In the genomic region with DNA sequence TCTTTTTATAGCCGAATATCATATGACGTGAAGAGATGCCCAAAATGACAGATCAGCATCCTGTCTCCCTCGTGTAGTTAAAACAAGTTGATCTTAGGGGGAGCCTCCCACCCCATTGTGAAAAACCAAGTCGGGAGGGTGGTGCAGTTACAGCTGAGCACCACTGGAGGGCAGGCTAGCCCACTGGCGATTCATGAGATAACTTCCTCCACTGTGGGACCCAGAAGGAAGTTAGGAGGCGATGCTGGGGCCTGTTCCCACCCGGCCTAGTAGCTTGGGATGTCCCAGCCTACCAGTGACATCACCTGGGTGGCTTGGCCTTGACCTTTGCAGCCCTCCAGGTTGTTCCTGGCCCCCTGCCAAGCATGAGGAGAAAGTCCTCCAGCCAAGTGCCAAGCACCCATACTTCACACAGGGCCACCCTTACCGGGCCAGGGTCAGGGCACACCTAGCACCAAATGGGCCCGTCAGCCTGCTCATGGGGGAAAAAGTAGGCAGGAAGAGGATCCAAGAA, we compare ENCODE assay signal across 7 cellular contexts. TPM values are rescaled to one million over a fixed set of nuclear protein-coding genes. Genes with fewer than 3 reads are reported as not detected.
DNase-seq lines count a peak whose midpoint lies in the region; FAIRE-seq and TF ChIP-seq lines count a peak whose summit lies in the region.

No MANE protein-coding gene starts in this region.

- no peak for FAIRE-seq in frontal cortex (lab: Jason Lieb, UNC)

- peaks cover 14% of the 10 kb centered on the region for H3K36me3 ChIP-seq in osteoblast (ENCODE audit: insufficient read depth, low read length)
- H3K36me3 ChIP-seq in tibial artery: peaks cover 0 to 7% (median 0%) of the 10 kb centered on the region in 3 donors

- no peaks in the 10 kb centered on the region for H3K9me3 ChIP-seq in osteoblast (ENCODE audit: low read depth, low read length)
- no peaks in the 10 kb centered on the region for H3K9me3 ChIP-seq in tibial artery

- H3K27me3 ChIP-seq in osteoblast (ENCODE audit: insufficient read depth, low read length): peaks cover 5% of the 10 kb centered on the region
- no peaks in the 10 kb centered on the region for H3K27me3 ChIP-seq in tibial artery

- intact Hi-C loops in tibial artery (cut with DNase I; ENCODE audit: low total_unique reads): no loop called here

- no peak overlapping the region for H2AFZ ChIP-seq in osteoblast (ENCODE audit: low read length)

- H3K79me2 ChIP-seq in osteoblast (ENCODE audit: insufficient read depth, low read length): no peaks in the 10 kb centered on the region

- H3K4me3 ChIP-seq in osteoblast (ENCODE audit: insufficient read depth, low read length) (no peak overlapping the region), tibial artery (no peak overlapping the region)

- H3K4me1 ChIP-seq in osteoblast (ENCODE audit: insufficient read depth, low read length) (peaks cover 3% of the 10 kb centered on the region), tibial artery (peaks cover 0 to 7% (median 1%) of the 10 kb centered on the region in 4 donors)

- no peak overlapping the region for H3K4me2 ChIP-seq in osteoblast (ENCODE audit: insufficient read depth, low read length)

- H3K27ac ChIP-seq in osteoblast (ENCODE audit: low read depth, low read length) (no peak overlapping the region), tibial artery (no peak overlapping the region)

- TF ChIP-seq CTCF in GM12874 (IDR thresholded peaks at IDR 0.05; ENCODE audit: insufficient read depth, low read depth, low read length): peak; percentile 94
- peak; percentile 97 for TF ChIP-seq CTCF in osteoblast (IDR thresholded peaks at IDR 0.05; ENCODE audit: extremely low read depth, low read depth, low read length)
- TF ChIP-seq CTCF in tibial artery (IDR thresholded peaks at IDR 0.05): peak; percentile 96 to 98

- DNase-seq in HT1080 (ENCODE audit: low read depth) (peak; percentile 71), SHP77 (lab: John Stamatoyannopoulos, UW) (peak; percentile 27 to 64), frontal cortex (ENCODE audit: low spot score in 2 of 2) (peak; percentile 75 to 84), osteoblast (ENCODE audit: insufficient read length, low spot score, missing footprints) (peak; percentile 97), tibial artery (peak; percentile 55 to 80)
- peak; percentile 59 for DNase-seq in activated effector memory CD4-positive, alpha-beta T cell treated with Interleukin-2 at 50 U/mL for 16 hours

- no peaks in the 10 kb centered on the region for H4K20me1 ChIP-seq in osteoblast (ENCODE audit: insufficient read depth, low read length)

RNA-seq across cellular contexts. Expression of gene CPNE2, which starts 8.1 kb away (rescaled TPM):
- total RNA-seq in HT1080 (2014; rRNA removed; shearing (Covaris generic)): 36.1 and 51.5 TPM in 2 replicates
- polyA plus RNA-seq in HT1080 (2015; cell fraction: cytosol; rRNA removed): 51.9 and 61.3 TPM in 2 replicates
- 19.6 and 20.4 TPM in 2 replicates for polyA plus RNA-seq in HT1080 (2015; cell fraction: nucleus; rRNA removed)
- total RNA-seq in frontal cortex: 44.8 TPM
- total RNA-seq in osteoblast: 11.6 and 15.3 TPM in 2 replicates

Comparison
In these comparisons a context has a peak if more than half of its experiments do, and no peak if none do; other contexts are left out.
1. DNase-seq: peak in every context shown above with its lines; median percentile 97 in osteoblast; 80 in frontal cortex; 71 in HT1080; 68 in tibial artery; 59 in activated effector memory CD4-positive, alpha-beta T cell treated with Interleukin-2 at 50 U/mL for 16 hours; 46 in SHP77.